29 cellular contexts compared by ENCODE assay signal in the genomic region with DNA sequence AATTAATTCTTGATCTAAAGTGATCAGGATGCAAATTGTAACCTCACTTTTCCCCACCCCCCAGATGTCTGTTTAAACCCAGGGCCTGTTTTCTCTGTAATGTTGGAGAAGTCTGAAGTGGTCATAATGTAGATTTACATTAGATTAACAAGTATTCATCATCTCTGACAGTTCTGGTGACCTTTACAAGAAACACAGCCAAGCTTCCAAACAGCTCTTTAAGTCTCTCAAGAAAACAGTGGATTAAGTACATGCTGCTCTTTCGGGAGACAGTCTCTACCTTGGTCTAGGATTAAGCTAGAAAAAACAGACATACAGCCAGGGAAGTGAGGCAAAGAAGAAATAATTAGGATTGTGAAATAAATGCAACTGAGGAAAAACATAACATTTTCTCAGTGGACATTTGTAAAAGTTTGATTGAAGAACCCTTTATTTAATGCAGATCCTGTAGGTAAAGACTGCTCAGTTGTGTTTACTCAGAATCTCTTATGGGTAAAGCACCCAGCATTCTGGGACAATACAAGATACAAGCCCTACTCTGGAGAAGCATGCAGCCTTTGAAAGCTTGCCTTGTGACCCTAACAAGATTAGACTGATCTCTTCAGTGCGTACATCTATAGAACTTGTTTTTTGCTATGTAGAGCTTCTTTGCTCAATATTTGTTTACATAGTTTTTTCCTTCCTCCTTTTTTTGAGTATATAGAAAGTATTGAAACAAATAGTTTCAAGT.
DNase-seq lines count a peak whose midpoint lies in the region; ATAC-seq, FAIRE-seq and TF ChIP-seq lines count a peak whose summit lies in the region.
"Had no signal": no experiment of that assay in that cellular context is flagged by ENCODE, and none has a peak within 500 bp of the region (broad histone marks: within the 10 kb centered on the region; RNA-seq: fewer than 3 reads in every experiment).

No MANE protein-coding gene starts in this region.

- peaks cover 5% of the 10 kb centered on the region for H3K36me3 Mint-ChIP-seq in progenitor cell of endocrine pancreas (ENCODE audit: insufficient read depth)
- H3K36me3 Mint-ChIP-seq: natural killer cell treated with Interleukin-12 subunit alpha and Interleukin-12 subunit beta and Interleukin-15 and Interleukin-18, amount 100 ng/mL, for 72 hours had no signal

- peaks cover 13% of the 10 kb centered on the region for H3K4me1 ChIP-seq in cardiac muscle cell (ENCODE audit: low read depth)
- no peaks in the 10 kb centered on the region for H3K4me1 ChIP-seq in K562 (replicated peaks in 1 of 2; ENCODE audit: control insufficient read depth in 2 of 2, insufficient read depth in 2 of 2, low read length in 2 of 2)
- H3K4me1 ChIP-seq in mesodermal cell (ENCODE audit: control insufficient read depth, insufficient read depth, low read length, poor library complexity, severe bottlenecking), result no peaks in the 10 kb centered on the region
- H3K4me1 ChIP-seq: pancreas, SJCRH30 had no signal

- no peaks in the 10 kb centered on the region for H3K9me1 ChIP-seq in K562 (ENCODE audit: control insufficient read depth, insufficient read depth, low read length)

- no peak overlapping the region for H3K27ac Mint-ChIP-seq in progenitor cell of endocrine pancreas
- H3K27ac Mint-ChIP-seq: CD8-positive, alpha-beta T cell; natural killer cell treated with Interleukin-12 subunit alpha and Interleukin-12 subunit beta and Interleukin-15 and Interleukin-18, amount 100 ng/mL, for 72 hours; stimulated activated naive CD8-positive, alpha-beta T cell treated with anti-CD3 and anti-CD28 coated beads, Interleukin-15, amount 100 ng/mL, for 72 hours; type B pancreatic cell had no signal

- in situ Hi-C loops in K562 (cut with MboI), result no loop called here

- no peak for TF ChIP-seq CTCF in cardiac muscle cell (IDR thresholded peaks at IDR 0.05; ENCODE audit: low read depth, low read length)
- no peak for TF ChIP-seq CTCF in K562 (IDR thresholded peaks at IDR 0.05 in 2 of 3, conservative IDR thresholded peaks at IDR 0.05 in 1 of 3; ENCODE audit: insufficient read depth in 2 of 3, low read depth in 1 of 3, low read length in 3 of 3)
- no peak for TF ChIP-seq CTCF in progenitor cell of endocrine pancreas (IDR thresholded peaks at IDR 0.05; ENCODE audit: unreplicated experiment)

- H3K4me2 ChIP-seq in K562 (ENCODE audit: insufficient read depth, low read length), result no peak overlapping the region

- H3K36me3 ChIP-seq in cardiac muscle cell (peaks cover 4% of the 10 kb centered on the region), K562 (ENCODE audit: control insufficient read depth, insufficient read depth, low read length) (no peaks in the 10 kb centered on the region), mesodermal cell (ENCODE audit: control insufficient read depth, insufficient read depth, low read length) (peaks cover 31% of the 10 kb centered on the region)
- H3K36me3 ChIP-seq: SJCRH30 had no signal

- no peak for TF ChIP-seq EP300 in K562 (IDR thresholded peaks at IDR 0.05; ENCODE audit: low read length)

- TF ChIP-seq RAD21 in K562 (CRISPR knock-in tag; conservative IDR thresholded peaks at IDR 0.05 in 1 of 2, IDR thresholded peaks at IDR 0.05 in 1 of 2), result no peak

- H3K4me1 Mint-ChIP-seq in progenitor cell of endocrine pancreas (ENCODE audit: low read depth), result peaks cover 2% of the 10 kb centered on the region
- H3K4me1 Mint-ChIP-seq: stimulated activated naive CD8-positive, alpha-beta T cell treated with anti-CD3 and anti-CD28 coated beads, Interleukin-15, amount 100 ng/mL, for 72 hours had no signal

- CTCF ChIA-PET in K562 (lab: Yijun Ruan, JAX; ENCODE audit: low intra/inter-chr PET ratio), result no interaction called here

- peak in 1 of 2 donors; percentile 15 for DNase-seq in cardiac muscle cell (ENCODE audit: low read depth in 1 of 2, low spot score in 1 of 2)
- no peak for DNase-seq in left ventricle myocardium superior
- DNase-seq in K562 (ENCODE audit: extremely low read depth in 1 of 4, low spot score in 3 of 4), result no peak
- DNase-seq in progenitor cell of endocrine pancreas (ENCODE audit: low spot score, unreplicated experiment), result no peak
- no peak for DNase-seq in hypothalamus (lab: John Stamatoyannopoulos, UW)
- no peak for DNase-seq in mucosa of gallbladder (ENCODE audit: low spot score)
- no peak for DNase-seq in DMS 273 (lab: John Stamatoyannopoulos, UW; ENCODE audit: unreplicated experiment)
- DNase-seq: activated naive CD4-positive, alpha-beta T cell; activated T-cell treated with anti-CD3 and anti-CD28 coated beads, Interleukin-2, amount 50 U/mL, for 48 hours; amygdala; CD8-positive, alpha-beta T cell; dermis blood vessel endothelial cell; DMS153; glutamatergic neuron; GM23248; left colon; MM.1S; NCI-H2107; NCI-H510A; NK-92 treated with Interleukin-12 subunit alpha and Interleukin-12 subunit beta, amount 100 ng/mL, for 24 hours; pancreas; SJCRH30; stimulated activated naive CD8-positive, alpha-beta T cell treated with anti-CD3 and anti-CD28 coated beads, Interleukin-15, amount 100 ng/mL, for 72 hours had no signal

- no peak for FAIRE-seq in K562 (lab: Jason Lieb, UNC)
- FAIRE-seq: pancreas, TTC549 had no signal

- no peak overlapping the region for H2AFZ ChIP-seq in K562 (ENCODE audit: low read depth, low read length)
- H2AFZ ChIP-seq: GM23248 had no signal

- intact Hi-C loops in left ventricle myocardium superior (cut with micrococcal nuclease) (no loop called here), K562 (cut with micrococcal nuclease) (no loop called here)

- POLR2A ChIA-PET in K562 (lab: Yijun Ruan, JAX), result no interaction called here

- no TSS peak for BruUV-seq in K562 (replicated peaks; lab: Mats Ljungman, UMichigan)

- H3K4me3 ChIP-seq in cardiac muscle cell (no peak overlapping the region), K562 (no peak overlapping the region), mesodermal cell (ENCODE audit: extremely low read depth, insufficient read depth, low read length, poor library complexity, severe bottlenecking) (no peak overlapping the region)
- H3K4me3 ChIP-seq: GM23248, pancreas, SJCRH30 had no signal

- H3K27ac ChIP-seq in cardiac muscle cell, result peak overlapping the region; percentile 48
- no peak overlapping the region for H3K27ac ChIP-seq in K562 (ENCODE audit: extremely low read depth, low read depth, low read length)
- peak overlapping the region; percentile 50 for H3K27ac ChIP-seq in mesodermal cell (ENCODE audit: low read depth, low read length, severe bottlenecking)
- H3K27ac ChIP-seq: GM23248, pancreas, SJCRH30 had no signal

- H3K79me2 ChIP-seq in K562 (ENCODE audit: control insufficient read depth, insufficient read depth, low read length), result no peaks in the 10 kb centered on the region

- no peak for ATAC-seq in left ventricle myocardium superior
- no peak for ATAC-seq in K562
- ATAC-seq: CD8-positive, alpha-beta T cell; left colon; natural killer cell treated with Interleukin-12 subunit alpha and Interleukin-12 subunit beta and Interleukin-15 and Interleukin-18, amount 100 ng/mL, for 72 hours; Panc1; pancreas; sciatic nerve; stimulated activated naive CD8-positive, alpha-beta T cell treated with anti-CD3 and anti-CD28 coated beads, Interleukin-15, amount 100 ng/mL, for 72 hours had no signal

- no peaks in the 10 kb centered on the region for H3K9me3 Mint-ChIP-seq in progenitor cell of endocrine pancreas (ENCODE audit: low read depth)
- H3K9me3 Mint-ChIP-seq: CD8-positive, alpha-beta T cell; natural killer cell treated with Interleukin-12 subunit alpha and Interleukin-12 subunit beta and Interleukin-15 and Interleukin-18, amount 100 ng/mL, for 72 hours; stimulated activated naive CD8-positive, alpha-beta T cell treated with anti-CD3 and anti-CD28 coated beads, Interleukin-15, amount 100 ng/mL, for 72 hours; type B pancreatic cell had no signal

- WGBS in K562 (ENCODE audit: insufficient coverage, low coverage, missing lambda C conversion rate), result 52% methylated on average over 2 of the region's 2 CpGs
- WGBS in mesodermal cell (ENCODE audit: insufficient coverage in 2 of 2), 2 experiments, result no CpG with 5 or more reads among the region's 2 CpGs

- H3K27me3 ChIP-seq in cardiac muscle cell (no peaks in the 10 kb centered on the region), K562 (ENCODE audit: control insufficient read depth in 2 of 2, insufficient read depth in 2 of 2, low read length in 2 of 2) (no peaks in the 10 kb centered on the region)
- H3K27me3 ChIP-seq: pancreas, SJCRH30 had no signal

- no peaks in the 10 kb centered on the region for H3K9me3 ChIP-seq in cardiac muscle cell (ENCODE audit: low read depth)
- H3K9me3 ChIP-seq in K562 (replicated peaks; ENCODE audit: control insufficient read depth, insufficient read depth, low read depth, low read length), result no peaks in the 10 kb centered on the region
- H3K9me3 ChIP-seq in mesodermal cell (ENCODE audit: control insufficient read depth, low read length), result no peaks in the 10 kb centered on the region
- H3K9me3 ChIP-seq: pancreas, SJCRH30 had no signal

- no peak overlapping the region for H3K9ac ChIP-seq in K562 (ENCODE audit: insufficient read depth in 1 of 2, low read depth in 2 of 2, low read length in 2 of 2)
- H3K9ac ChIP-seq: GM23248 had no signal

- TF ChIP-seq POLR2A in K562 (conservative IDR thresholded peaks at IDR 0.05), result no peak

- H3K4me3 Mint-ChIP-seq in progenitor cell of endocrine pancreas (ENCODE audit: low read depth), result no peak overlapping the region
- H3K4me3 Mint-ChIP-seq: CD8-positive, alpha-beta T cell; natural killer cell treated with Interleukin-12 subunit alpha and Interleukin-12 subunit beta and Interleukin-15 and Interleukin-18, amount 100 ng/mL, for 72 hours; stimulated activated naive CD8-positive, alpha-beta T cell treated with anti-CD3 and anti-CD28 coated beads, Interleukin-15, amount 100 ng/mL, for 72 hours; type B pancreatic cell had no signal

- no peaks in the 10 kb centered on the region for H4K20me1 ChIP-seq in K562 (replicated peaks; ENCODE audit: control insufficient read depth, insufficient read depth, low read length)

- no peaks in the 10 kb centered on the region for H3K27me3 Mint-ChIP-seq in progenitor cell of endocrine pancreas
- H3K27me3 Mint-ChIP-seq: natural killer cell treated with Interleukin-12 subunit alpha and Interleukin-12 subunit beta and Interleukin-15 and Interleukin-18, amount 100 ng/mL, for 72 hours; stimulated activated naive CD8-positive, alpha-beta T cell treated with anti-CD3 and anti-CD28 coated beads, Interleukin-15, amount 100 ng/mL, for 72 hours; type B pancreatic cell had no signal

TF ChIP-seq in K562, 482 proteins besides CTCF, POLR2A, EP300 and RAD21 (continues in another document):
- TF ChIP-seq ZNF311 (CRISPR knock-in tag; IDR thresholded peaks at IDR 0.05), result no peak
- TF ChIP-seq NONO (IDR thresholded peaks at IDR 0.05; ENCODE audit: low read depth in 2 of 2, low read length in 1 of 2), result no peak
